2 cellular contexts compared by ENCODE assay signal in the genomic region with DNA sequence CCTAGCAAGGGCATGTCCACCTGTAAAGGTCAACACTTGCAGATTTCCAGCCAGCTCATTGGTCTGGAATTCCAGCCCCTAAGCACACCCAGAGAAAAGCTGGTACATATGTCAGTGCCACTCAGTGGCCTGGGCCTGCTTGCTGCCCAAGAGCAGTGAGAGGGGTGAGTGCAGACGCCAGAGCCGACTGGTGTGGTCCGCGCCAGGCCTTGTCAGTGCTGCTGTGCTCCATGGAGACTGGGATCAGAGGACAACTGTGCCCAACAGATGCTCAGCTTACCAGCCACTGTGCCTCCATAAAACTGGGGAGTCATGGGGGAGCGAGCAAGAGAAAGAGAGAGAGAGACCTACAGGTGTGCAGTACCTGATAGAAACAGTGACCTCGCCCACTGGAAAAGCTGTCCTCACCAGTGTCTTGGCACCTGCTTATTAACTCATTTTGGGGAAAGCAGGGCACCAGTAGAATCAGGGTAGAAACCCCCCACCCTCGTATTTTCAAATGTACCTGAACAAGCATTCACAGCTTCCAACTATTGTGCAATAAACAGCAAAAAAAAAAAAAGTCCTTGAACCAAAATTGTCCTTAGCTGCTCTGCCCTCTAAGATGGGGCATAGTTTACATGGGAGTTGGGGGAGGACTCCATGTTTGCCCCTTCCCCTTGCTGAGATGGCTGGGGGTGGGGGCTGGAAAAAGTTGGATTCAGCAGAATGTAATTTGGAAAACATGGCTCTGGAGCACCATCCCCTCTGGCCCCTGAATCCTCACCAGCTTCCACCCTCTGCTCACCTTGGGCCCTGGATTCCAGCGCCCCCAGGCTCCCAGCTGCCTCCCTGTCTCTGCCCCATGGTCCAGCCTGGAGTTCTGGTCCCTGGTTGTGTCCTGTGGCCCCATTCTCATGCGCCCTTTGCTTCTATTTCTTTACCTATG.
TF ChIP-seq lines count a peak whose summit lies in the region.

No MANE protein-coding gene starts in this region.

TF ChIP-seq in HepG2, 621 proteins besides CTCF, POLR2A, EP300 and RAD21:
- TF ChIP-seq, protein P1, sequence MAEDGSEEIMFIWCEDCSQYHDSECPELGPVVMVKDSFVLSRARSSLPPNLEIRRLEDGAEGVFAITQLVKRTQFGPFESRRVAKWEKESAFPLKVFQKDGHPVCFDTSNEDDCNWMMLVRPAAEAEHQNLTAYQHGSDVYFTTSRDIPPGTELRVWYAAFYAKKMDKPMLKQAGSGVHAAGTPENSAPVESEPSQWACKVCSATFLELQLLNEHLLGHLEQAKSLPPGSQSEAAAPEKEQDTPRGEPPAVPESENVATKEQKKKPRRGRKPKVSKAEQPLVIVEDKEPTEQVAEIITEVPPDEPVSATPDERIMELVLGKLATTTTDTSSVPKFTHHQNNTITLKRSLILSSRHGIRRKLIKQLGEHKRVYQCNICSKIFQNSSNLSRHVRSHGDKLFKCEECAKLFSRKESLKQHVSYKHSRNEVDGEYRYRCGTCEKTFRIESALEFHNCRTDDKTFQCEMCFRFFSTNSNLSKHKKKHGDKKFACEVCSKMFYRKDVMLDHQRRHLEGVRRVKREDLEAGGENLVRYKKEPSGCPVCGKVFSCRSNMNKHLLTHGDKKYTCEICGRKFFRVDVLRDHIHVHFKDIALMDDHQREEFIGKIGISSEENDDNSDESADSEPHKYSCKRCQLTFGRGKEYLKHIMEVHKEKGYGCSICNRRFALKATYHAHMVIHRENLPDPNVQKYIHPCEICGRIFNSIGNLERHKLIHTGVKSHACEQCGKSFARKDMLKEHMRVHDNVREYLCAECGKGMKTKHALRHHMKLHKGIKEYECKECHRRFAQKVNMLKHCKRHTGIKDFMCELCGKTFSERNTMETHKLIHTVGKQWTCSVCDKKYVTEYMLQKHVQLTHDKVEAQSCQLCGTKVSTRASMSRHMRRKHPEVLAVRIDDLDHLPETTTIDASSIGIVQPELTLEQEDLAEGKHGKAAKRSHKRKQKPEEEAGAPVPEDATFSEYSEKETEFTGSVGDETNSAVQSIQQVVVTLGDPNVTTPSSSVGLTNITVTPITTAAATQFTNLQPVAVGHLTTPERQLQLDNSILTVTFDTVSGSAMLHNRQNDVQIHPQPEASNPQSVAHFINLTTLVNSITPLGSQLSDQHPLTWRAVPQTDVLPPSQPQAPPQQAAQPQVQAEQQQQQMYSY (CRISPR knock-in tag; IDR thresholded peaks at IDR 0.05) = peak; percentile 91
- 0 out of 2 replicates have a peak, but pooled peaks have one; percentile 28 for TF ChIP-seq ARID2 (CRISPR knock-in tag; IDR thresholded peaks at IDR 0.05; ENCODE audit: borderline replicate concordance)
- no peak for TF ChIP-seq CC2D1A (CRISPR knock-in tag; IDR thresholded peaks at IDR 0.05)
- TF ChIP-seq ZNF776 (CRISPR knock-in tag; IDR thresholded peaks at IDR 0.05) = 0 out of 2 replicates have a peak, but pooled peaks have one; percentile 53
- TF ChIP-seq, protein P2, sequence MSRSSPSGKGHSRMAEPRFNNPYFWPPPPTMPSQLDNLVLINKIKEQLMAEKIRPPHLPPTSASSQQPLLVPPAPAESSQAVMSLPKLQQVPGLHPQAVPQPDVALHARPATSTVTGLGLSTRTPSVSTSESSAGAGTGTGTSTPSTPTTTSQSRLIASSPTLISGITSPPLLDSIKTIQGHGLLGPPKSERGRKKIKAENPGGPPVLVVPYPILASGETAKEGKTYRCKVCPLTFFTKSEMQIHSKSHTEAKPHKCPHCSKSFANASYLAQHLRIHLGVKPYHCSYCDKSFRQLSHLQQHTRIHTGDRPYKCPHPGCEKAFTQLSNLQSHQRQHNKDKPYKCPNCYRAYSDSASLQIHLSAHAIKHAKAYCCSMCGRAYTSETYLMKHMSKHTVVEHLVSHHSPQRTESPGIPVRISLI (CRISPR knock-in tag; IDR thresholded peaks at IDR 0.05; ENCODE audit: borderline replicate concordance) = peak; percentile 47
- no peak for TF ChIP-seq NR2F1 (CRISPR knock-in tag; IDR thresholded peaks at IDR 0.05)
- TF ChIP-seq MLLT10 (CRISPR knock-in tag; IDR thresholded peaks at IDR 0.05) = no peak
- peak; percentile 84 for TF ChIP-seq CEBPB (IDR thresholded peaks at IDR 0.05; ENCODE audit: borderline replicate concordance, low read depth, low read length)
- TF ChIP-seq CEBPG (CRISPR knock-in tag; IDR thresholded peaks at IDR 0.05) = peak; percentile 51; the same call in 1 of the 2 replicates

TF ChIP-seq in H1, 55 proteins besides CTCF, POLR2A, EP300 and RAD21:
- TF ChIP-seq PHF8 (conservative IDR thresholded peaks at IDR 0.05; ENCODE audit: low read depth, low read length) (no peak), CBX5 (IDR thresholded peaks at IDR 0.05; ENCODE audit: low read depth, low read length) (no peak), CEBPB (IDR thresholded peaks at IDR 0.05; ENCODE audit: low read depth, low read length) (peak; percentile 24; the same call in 1 of the 2 replicates), CHD2 (IDR thresholded peaks at IDR 0.05; ENCODE audit: low read length) (no peak)
